In the genomic region with DNA sequence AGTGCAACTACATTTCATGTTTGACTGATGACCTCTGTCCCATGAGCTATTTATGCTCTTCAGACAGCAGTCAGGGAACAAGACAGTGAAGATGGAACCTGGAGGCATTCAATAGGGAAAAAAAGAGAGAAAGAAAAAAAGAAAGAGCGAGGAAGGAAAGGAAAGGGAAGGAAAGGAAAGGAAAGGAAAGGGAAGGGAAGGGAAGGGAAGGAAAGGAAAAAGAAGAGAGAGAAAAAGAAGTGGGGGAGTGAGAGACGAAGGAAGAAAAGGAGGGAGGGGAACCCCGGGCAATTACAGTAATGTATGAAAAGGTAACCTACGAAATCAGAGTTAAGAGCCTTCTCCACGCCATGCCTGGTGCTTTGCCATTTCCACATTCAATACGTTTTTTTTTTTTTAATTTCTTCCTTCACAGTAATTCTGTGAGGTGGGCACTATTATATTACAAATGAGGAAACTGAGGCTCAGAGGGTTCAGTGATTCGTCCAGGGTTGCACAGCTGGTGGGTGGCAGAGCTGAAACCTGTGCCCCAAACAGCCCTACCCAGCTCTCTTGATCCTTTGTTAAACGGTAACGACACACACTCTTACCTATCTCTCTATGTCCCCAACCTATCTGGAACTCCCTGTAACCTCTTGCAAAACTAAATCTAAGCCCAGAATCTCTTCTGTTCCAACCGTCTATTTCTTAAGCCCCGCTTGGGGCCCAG, we compare ENCODE assay signal across 9 cellular contexts. TPM values are rescaled to one million over a fixed set of nuclear protein-coding genes. Genes with fewer than 3 reads are reported as not detected.
DNase-seq lines count a peak whose midpoint lies in the region; ATAC-seq and TF ChIP-seq lines count a peak whose summit lies in the region.
"Had no signal": no experiment of that assay in that cellular context is flagged by ENCODE, and none has a peak within 500 bp of the region (broad histone marks: within the 10 kb centered on the region; RNA-seq: fewer than 3 reads in every experiment).

No MANE protein-coding gene starts in this region.

- no peaks in the 10 kb centered on the region for H3K9me3 ChIP-seq in Caco-2
- H3K9me3 ChIP-seq in ovary: no peaks in the 10 kb centered on the region

- H3K27me3 ChIP-seq in Caco-2 (replicated peaks; ENCODE audit: control insufficient read depth, insufficient read depth, low read length): no peaks in the 10 kb centered on the region; the same call in 1 of the 2 replicates
- H3K27me3 ChIP-seq in ovary: no peaks in the 10 kb centered on the region

- H3K27me3 Mint-ChIP-seq in Caco-2 (ENCODE audit: insufficient read depth, unreplicated experiment): peaks cover 21% of the 10 kb centered on the region

- H3K4me3 ChIP-seq in Caco-2 (ENCODE audit: low read depth, low read length): no peak overlapping the region
- peak overlapping the region; percentile 39 for H3K4me3 ChIP-seq in epithelial cell of esophagus (ENCODE audit: low read length)
- H3K4me3 ChIP-seq in ovary: peak overlapping the region; percentile 41

- peak overlapping the region; percentile 7 for H3K4me3 Mint-ChIP-seq in Caco-2 (ENCODE audit: unreplicated experiment)

- no peak for TF ChIP-seq EP300 in ovary (IDR thresholded peaks at IDR 0.05)

- CTCF ChIA-PET in Caco-2 (lab: Charles Lee): interaction anchor here (0.7 kb wide), 1 partner anchor 13 kb away, joined by 8 read pairs; no protein-coding TSS in a partner anchor
- CTCF ChIA-PET in RWPE1 (lab: Yijun Ruan, JAX): interaction anchor here (0.6 kb wide), 1 partner anchor 283 kb away, joined by 3 read pairs; no protein-coding TSS in a partner anchor

- H3K9me3 Mint-ChIP-seq in Caco-2 (ENCODE audit: unreplicated experiment): no peaks in the 10 kb centered on the region

- H3K4me1 ChIP-seq in Caco-2 (peaks cover 3% of the 10 kb centered on the region; the same call in 1 of the 2 replicates), ovary (ENCODE audit: insufficient read depth) (peaks cover 9% of the 10 kb centered on the region)

- DNase-seq in Caco-2: peak in 1 of 2 experiments; percentile 38
- DNase-seq in RWPE1 (ENCODE audit: low spot score): peak; percentile 7
- DNase-seq in epithelial cell of esophagus (ENCODE audit: low read depth): no peak
- DNase-seq in ovary: no peak
- DNase-seq in C1 segment of cervical spinal cord (lab: John Stamatoyannopoulos, UW): no peak
- no peak for DNase-seq in stimulated activated CD4-positive, alpha-beta T cell treated with anti-CD3 and anti-CD28 coated beads, Interleukin-4, amount 100 ng/mL, for 24 hours
- DNase-seq: NCI-H510A treated with DMSO at 0.1 percent for 48 hours had no signal

- H3K27ac ChIP-seq in RWPE1 (peak overlapping the region; percentile 29; the same call in 1 of the 2 replicates), ovary (peak overlapping the region in 1 of 2 donors; percentile 68)

- ATAC-seq in HG02840 (IDR thresholded peaks at IDR 0.05; ENCODE audit: low FRiP score, unreplicated experiment) (no peak), HG02798 (IDR thresholded peaks at IDR 0.05; ENCODE audit: poor library complexity, unreplicated experiment) (no peak)

- 43 to 46% (median 46%) methylated on average over 11 of the region's 11 CpGs for WGBS in ovary, 3 donors

- H3K36me3 Mint-ChIP-seq in Caco-2 (ENCODE audit: insufficient read depth, unreplicated experiment): no peaks in the 10 kb centered on the region

- intact Hi-C loops in Caco-2 (cut with micrococcal nuclease; ENCODE audit: unreplicated experiment): no loop called here
- intact Hi-C loops in ovary (cut with DNase I): no loop called here

- TF ChIP-seq CTCF in Caco-2 (IDR thresholded peaks at IDR 0.05; ENCODE audit: insufficient read depth in 1 of 2, low read depth in 1 of 2, low read length in 1 of 2, severe bottlenecking in 1 of 2, unreplicated experiment in 1 of 2): no peak
- TF ChIP-seq CTCF in RWPE1 (conservative IDR thresholded peaks at IDR 0.05; ENCODE audit: low read depth): no peak
- no peak for TF ChIP-seq CTCF in epithelial cell of esophagus (IDR thresholded peaks at IDR 0.05; ENCODE audit: insufficient read depth, low read depth, low read length, missing control alignments)
- TF ChIP-seq CTCF in ovary (IDR thresholded peaks at IDR 0.05): no peak

- peaks cover 12% of the 10 kb centered on the region for H3K4me1 Mint-ChIP-seq in Caco-2 (ENCODE audit: low read depth, unreplicated experiment)

- no TSS peak for BruUV-seq in Caco-2 (replicated peaks; lab: Mats Ljungman, UMichigan)

- POLR2A ChIA-PET in Caco-2 (lab: Charles Lee): no interaction called here
- POLR2A ChIA-PET in RWPE1 (lab: Yijun Ruan, JAX; ENCODE audit: low non-redundant PET): no interaction called here

- no peak overlapping the region for H3K27ac Mint-ChIP-seq in Caco-2 (ENCODE audit: unreplicated experiment)

- no peak for TF ChIP-seq POLR2A in ovary (IDR thresholded peaks at IDR 0.05)

- H3K36me3 ChIP-seq in Caco-2 (ENCODE audit: control insufficient read depth, insufficient read depth, low read length) (no peaks in the 10 kb centered on the region), ovary (no peaks in the 10 kb centered on the region)

RNA-seq across cellular contexts. Expression of gene ETS1, which starts 39.3 kb away (rescaled TPM):
- total RNA-seq in Caco-2 (2022) (1.1 and 1.2 TPM in 2 replicates), ovary (10 to 100 TPM; 24.4 to 68.0 (median 40.4) TPM)
- polyA plus RNA-seq in ovary: 10 to 100 TPM; 33.2 to 64.8 TPM

Comparison
In these comparisons a context has a peak if more than half of its experiments do, and no peak if none do; other contexts are left out.
1. RNA of gene ETS1, which starts 39.3 kb away (total RNA-seq): 24.4 to 68.0 TPM in ovary; 1.1 to 1.2 TPM in Caco-2; every median in the first group is over 10 times any median in the second.